ENCODE assay signal across 1 cellular context in genomic region chr17:72489273-72489641, GRCh38.
A peak's percentile ranks its signal among the peaks of the same experiment; 100 is the strongest.
TF ChIP-seq lines count a peak whose summit lies in the region.

No MANE protein-coding gene starts in this region.

TF ChIP-seq in HepG2, 621 proteins besides CTCF, POLR2A, EP300 and RAD21 (continued from another document and continues in another):
- no peak for TF ChIP-seq PBX3 (CRISPR knock-in tag; IDR thresholded peaks at IDR 0.05; ENCODE audit: borderline replicate concordance)
- no peak for TF ChIP-seq PCBP2 (optimal IDR thresholded peaks at IDR 0.05; ENCODE audit: low read depth, low read length, poor library complexity, severe bottlenecking)
- no peak for TF ChIP-seq ZNF451 (CRISPR knock-in tag; IDR thresholded peaks at IDR 0.05)
- no peak for TF ChIP-seq ZFP82 (CRISPR knock-in tag; IDR thresholded peaks at IDR 0.05; ENCODE audit: borderline replicate concordance)
- no peak for TF ChIP-seq ZNF75D (CRISPR knock-in tag; IDR thresholded peaks at IDR 0.05; ENCODE audit: borderline replicate concordance)
- no peak for TF ChIP-seq MEF2D (CRISPR knock-in tag; IDR thresholded peaks at IDR 0.05)
- TF ChIP-seq RAD51 (IDR thresholded peaks at IDR 0.05; ENCODE audit: borderline replicate concordance): no peak
- TF ChIP-seq ZC3H4 (CRISPR knock-in tag; IDR thresholded peaks at IDR 0.05; ENCODE audit: borderline replicate concordance): no peak
- TF ChIP-seq POLR2AphosphoS5 (IDR thresholded peaks at IDR 0.05; ENCODE audit: low read depth, low read length): no peak
- TF ChIP-seq SALL2 (CRISPR knock-in tag; IDR thresholded peaks at IDR 0.05): no peak
- no peak for TF ChIP-seq MATR3 (CRISPR knock-in tag; IDR thresholded peaks at IDR 0.05)
- 0 out of 2 replicates have a peak, but pooled peaks have one; percentile 22 for TF ChIP-seq IRF2 (CRISPR knock-in tag; IDR thresholded peaks at IDR 0.05)
- TF ChIP-seq ONECUT2 (CRISPR knock-in tag; IDR thresholded peaks at IDR 0.05): no peak
- no peak for TF ChIP-seq TRAFD1 (CRISPR knock-in tag; IDR thresholded peaks at IDR 0.05; ENCODE audit: borderline replicate concordance)
- no peak for TF ChIP-seq ZNF564 (CRISPR knock-in tag; IDR thresholded peaks at IDR 0.05)
- no peak for TF ChIP-seq ZNF768 (CRISPR knock-in tag; IDR thresholded peaks at IDR 0.05)
- TF ChIP-seq LCORL (IDR thresholded peaks at IDR 0.05): no peak
- no peak for TF ChIP-seq LCORL (CRISPR knock-in tag; IDR thresholded peaks at IDR 0.05)
- TF ChIP-seq PRDM4 (CRISPR knock-in tag; IDR thresholded peaks at IDR 0.05; ENCODE audit: borderline replicate concordance): no peak
- no peak for TF ChIP-seq ARID3A (IDR thresholded peaks at IDR 0.05; ENCODE audit: low read depth, low read length)
- TF ChIP-seq E2F1 (CRISPR knock-in tag; IDR thresholded peaks at IDR 0.05): no peak
- TF ChIP-seq IKZF4 (CRISPR knock-in tag; IDR thresholded peaks at IDR 0.05; ENCODE audit: borderline replicate concordance, low read depth, not compliant biosample characterization): no peak
- TF ChIP-seq ZNF576 (CRISPR knock-in tag; IDR thresholded peaks at IDR 0.05): no peak
- no peak for TF ChIP-seq PLSCR1 (CRISPR knock-in tag; IDR thresholded peaks at IDR 0.05; ENCODE audit: borderline replicate concordance)
- no peak for TF ChIP-seq PTBP1 (IDR thresholded peaks at IDR 0.05; ENCODE audit: low read depth, low read length, poor library complexity, severe bottlenecking)
- TF ChIP-seq NR1H2 (CRISPR knock-in tag; IDR thresholded peaks at IDR 0.05; ENCODE audit: borderline replicate concordance, low read depth): no peak
- TF ChIP-seq IKZF1 (IDR thresholded peaks at IDR 0.05): no peak
- TF ChIP-seq ZBTB42 (CRISPR knock-in tag; IDR thresholded peaks at IDR 0.05): no peak
- TF ChIP-seq MTA1 (CRISPR knock-in tag; IDR thresholded peaks at IDR 0.05; ENCODE audit: borderline replicate concordance): no peak
- TF ChIP-seq CENPBD1 (CRISPR knock-in tag; IDR thresholded peaks at IDR 0.05; ENCODE audit: borderline replicate concordance, low read depth): no peak
- TF ChIP-seq RCOR2 (CRISPR knock-in tag; IDR thresholded peaks at IDR 0.05): no peak
- TF ChIP-seq ZNF224 (CRISPR knock-in tag; IDR thresholded peaks at IDR 0.05): no peak
- no peak for TF ChIP-seq ATF7 (IDR thresholded peaks at IDR 0.05)
- TF ChIP-seq ATF7 (CRISPR knock-in tag; IDR thresholded peaks at IDR 0.05): 0 out of 2 replicates have a peak, but pooled peaks have one; percentile 27
- no peak for TF ChIP-seq ZNF639 (CRISPR knock-in tag; conservative IDR thresholded peaks at IDR 0.05)
- TF ChIP-seq ADNP (CRISPR knock-in tag; IDR thresholded peaks at IDR 0.05): no peak
- TF ChIP-seq HMG20A (CRISPR knock-in tag; IDR thresholded peaks at IDR 0.05; ENCODE audit: borderline replicate concordance): no peak
- no peak for TF ChIP-seq ZNF691 (CRISPR knock-in tag; IDR thresholded peaks at IDR 0.05; ENCODE audit: borderline replicate concordance, low read depth)
- TF ChIP-seq NFATC3 (CRISPR knock-in tag; IDR thresholded peaks at IDR 0.05): 0 out of 2 replicates have a peak, but pooled peaks have one; percentile 55
- 0 out of 2 replicates have a peak, but pooled peaks have one; percentile 56 for TF ChIP-seq ZNF383 (CRISPR knock-in tag; IDR thresholded peaks at IDR 0.05; ENCODE audit: borderline replicate concordance)
- TF ChIP-seq ZFP37 (CRISPR knock-in tag; IDR thresholded peaks at IDR 0.05; ENCODE audit: borderline replicate concordance): no peak
- TF ChIP-seq RARA (CRISPR knock-in tag; IDR thresholded peaks at IDR 0.05): peak; percentile 79
- no peak for TF ChIP-seq KMT2A (CRISPR knock-in tag; IDR thresholded peaks at IDR 0.05)
- no peak for TF ChIP-seq SATB2 (CRISPR knock-in tag; IDR thresholded peaks at IDR 0.05)
- no peak for TF ChIP-seq KAT2B (IDR thresholded peaks at IDR 0.05; ENCODE audit: borderline replicate concordance, low read depth, low read length)
- no peak for TF ChIP-seq HIC2 (CRISPR knock-in tag; IDR thresholded peaks at IDR 0.05; ENCODE audit: low read depth)
- no peak for TF ChIP-seq NFAT5 (CRISPR knock-in tag; IDR thresholded peaks at IDR 0.05)
